In genomic region chr2:157898591-157898996, GRCh38 we compare ENCODE assay signal across 8 cellular contexts. TPM values are rescaled to one million over a fixed set of nuclear protein-coding genes. Genes with fewer than 3 reads are reported as not detected.
DNase-seq lines count a peak whose midpoint lies in the region; ATAC-seq and TF ChIP-seq lines count a peak whose summit lies in the region.

No MANE protein-coding gene starts in this region.

- peak; percentile 26 for ATAC-seq in HG02623 (IDR thresholded peaks at IDR 0.05; ENCODE audit: unreplicated experiment)

- 5 to 17% (median 8%) methylated on average over 2 of the region's 2 CpGs for WGBS in ovary, 3 donors

- peaks cover 11% of the 10 kb centered on the region for H3K4me1 ChIP-seq in ovary (ENCODE audit: insufficient read depth)

- H3K27ac ChIP-seq in ovary = no peak overlapping the region

- no peak for TF ChIP-seq CTCF in ovary (IDR thresholded peaks at IDR 0.05)

- no peak for TF ChIP-seq EP300 in ovary (IDR thresholded peaks at IDR 0.05)

- no peaks in the 10 kb centered on the region for H3K27me3 ChIP-seq in ovary

- no peaks in the 10 kb centered on the region for H3K36me3 ChIP-seq in ovary

- DNase-seq in T-helper 2 cell (peak in 3 of 5 experiments; percentile 6 to 75 (median 64)), astrocyte of the hippocampus (ENCODE audit: low read depth, low spot score) (peak; percentile 87), ovary (peak; percentile 64 to 81 (median 76)), COLO668 (lab: John Stamatoyannopoulos, UW; ENCODE audit: unreplicated experiment) (no peak), NCI-H2081 treated with DMSO at 0.1 percent for 48 hours (lab: John Stamatoyannopoulos, UW) (no peak), NCI-H146 (lab: John Stamatoyannopoulos, UW) (no peak), SHP77 treated with DMSO at 0.1 percent for 48 hours (lab: John Stamatoyannopoulos, UW) (no peak)

- H3K9me3 ChIP-seq in ovary = no peaks in the 10 kb centered on the region

- no peak overlapping the region for H3K4me3 ChIP-seq in ovary

- intact Hi-C loops in ovary (cut with DNase I) = no loop called here

- TF ChIP-seq POLR2A in ovary (IDR thresholded peaks at IDR 0.05) = no peak

RNA-seq across cellular contexts. Expression of gene ACVR1, which starts 22.5 kb away (rescaled TPM):
- 10 to 100 TPM; 23.4 to 49.5 (median 30.4) TPM for total RNA-seq in ovary
- polyA plus RNA-seq in ovary = 10 to 100 TPM; 23.4 to 51.2 TPM

Comparison
In these comparisons a context has a peak if more than half of its experiments do, and no peak if none do; other contexts are left out.
1. DNase-seq: peak in T-helper 2 cell (3 of 5), astrocyte of the hippocampus (single experiment) and ovary (5 of 5); none in COLO668 (single experiment), NCI-H2081 treated with DMSO at 0.1 percent for 48 hours (single experiment), NCI-H146 (single experiment) and SHP77 treated with DMSO at 0.1 percent for 48 hours (single experiment).